ENCODE assay signal across 2 cellular contexts in the genomic region with DNA sequence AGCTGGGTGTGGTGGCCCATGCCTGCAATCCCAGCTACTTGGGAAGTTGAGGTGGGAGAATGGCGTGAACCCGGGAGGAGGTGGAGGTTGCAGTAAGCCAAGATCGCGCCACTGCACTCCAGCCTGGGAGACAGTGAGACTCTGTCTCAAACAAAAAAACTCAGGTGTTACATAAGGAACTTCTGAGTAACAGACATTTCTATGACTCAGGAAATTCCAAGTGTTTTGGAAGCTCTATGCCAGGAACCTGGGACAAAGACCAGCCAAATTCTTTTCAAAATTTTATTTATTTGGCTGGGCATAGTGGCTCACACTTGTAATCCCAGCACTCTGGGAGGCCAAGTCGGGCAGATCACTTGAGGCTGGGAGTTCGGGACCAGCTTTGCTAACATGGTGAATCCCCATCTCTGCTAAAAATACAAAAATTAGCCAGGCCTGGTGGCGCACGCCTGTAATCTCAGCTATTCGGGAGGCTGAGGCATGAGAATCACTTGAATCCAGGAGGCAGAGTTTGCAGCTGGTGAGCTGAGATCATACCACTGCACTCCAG. TPM values are rescaled to one million over a fixed set of nuclear protein-coding genes. Genes with fewer than 3 reads are reported as not detected.
"Had no signal": no experiment of that assay in that cellular context is flagged by ENCODE, and none has a peak within 500 bp of the region (broad histone marks: within the 10 kb centered on the region; RNA-seq: fewer than 3 reads in every experiment).

No MANE protein-coding gene starts in this region.

RNA-seq across cellular contexts. Expression of gene ATP2A1, which starts 19.8 kb away (rescaled TPM):
- total RNA-seq: body of pancreas, dermis blood vessel endothelial cell had no signal
